9 cellular contexts compared by ENCODE assay signal in the genomic region with DNA sequence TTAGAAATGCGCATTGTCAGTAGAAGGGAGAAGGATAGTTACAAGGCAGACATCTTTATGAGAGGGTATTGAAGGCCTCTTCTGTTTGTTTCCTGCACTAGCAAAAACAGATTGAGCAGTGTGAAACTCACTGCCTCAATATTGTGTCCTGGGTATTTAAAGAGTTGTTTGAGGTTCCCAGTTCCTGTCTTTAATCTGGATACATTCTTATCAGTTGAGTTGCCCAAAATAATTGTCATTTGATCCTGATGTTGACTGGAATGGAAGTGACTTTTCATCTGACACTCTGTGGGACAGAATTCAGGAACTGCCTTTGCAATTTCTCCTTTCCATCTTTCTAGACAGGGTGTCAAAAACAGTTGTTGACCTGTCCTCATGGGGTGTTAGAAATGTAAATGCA. TPM values are rescaled to one million over a fixed set of nuclear protein-coding genes. Genes with fewer than 3 reads are reported as not detected.
DNase-seq lines count a peak whose midpoint lies in the region; ATAC-seq, FAIRE-seq and TF ChIP-seq lines count a peak whose summit lies in the region.
"Had no signal": no experiment of that assay in that cellular context is flagged by ENCODE, and none has a peak within 500 bp of the region (broad histone marks: within the 10 kb centered on the region; RNA-seq: fewer than 3 reads in every experiment).

No MANE protein-coding gene starts in this region.

- no peak overlapping the region for H3K4ac ChIP-seq in H1 (replicated peaks; ENCODE audit: insufficient read length, low read depth, low read length)

- H3K27ac Mint-ChIP-seq in CD14-positive monocyte (peak overlapping the region; percentile 37 to 99 (median 90)), osteocyte (ENCODE audit: unreplicated experiment) (peak overlapping the region; percentile 97)

- no peak overlapping the region for H3K18ac ChIP-seq in H1 (ENCODE audit: extremely low read depth, low read length)

- TF ChIP-seq CTCF in CD14-positive monocyte (IDR thresholded peaks at IDR 0.05) (no peak), H1 (IDR thresholded peaks at IDR 0.05; ENCODE audit: control extremely low read depth in 1 of 3, insufficient read depth in 1 of 3, low read depth in 1 of 3, low read length in 3 of 3) (no peak), osteocyte (IDR thresholded peaks at IDR 0.05) (no peak)

- H3K27me3 Mint-ChIP-seq in CD14-positive monocyte (ENCODE audit: low read depth in 3 of 3) (peaks cover 0 to 2% (median 0%) of the 10 kb centered on the region in 3 donors), osteocyte (ENCODE audit: unreplicated experiment) (no peaks in the 10 kb centered on the region)

- peaks cover 32% of the 10 kb centered on the region for H3K36me3 ChIP-seq in MG63
- H3K36me3 ChIP-seq in H1 (ENCODE audit: control insufficient read depth in 2 of 4, insufficient read depth in 4 of 4, low read length in 3 of 4) = peaks cover 0 to 6% (median 3%) of the 10 kb centered on the region in 4 experiments; a peak in 3 of 8 replicates

- no peak overlapping the region for H3K14ac ChIP-seq in H1 (ENCODE audit: insufficient read length)

- H4K20me1 ChIP-seq in H1 (replicated peaks in 1 of 2; ENCODE audit: control insufficient read depth in 1 of 2, insufficient read depth in 2 of 2, low read length in 2 of 2) = peaks cover 0 to 6% of the 10 kb centered on the region in 2 experiments

- H3K27me3 ChIP-seq in MG63 (no peaks in the 10 kb centered on the region), H1 (replicated peaks in 1 of 4; ENCODE audit: control insufficient read depth in 3 of 4, extremely low read depth in 1 of 4, insufficient read depth in 3 of 4, low read length in 3 of 4) (no peaks in the 10 kb centered on the region)

- peaks cover 50% of the 10 kb centered on the region for H3K4me1 Mint-ChIP-seq in CD14-positive monocyte
- H3K4me1 Mint-ChIP-seq in osteocyte (ENCODE audit: unreplicated experiment) = peaks cover 42% of the 10 kb centered on the region

- intact Hi-C loops in CD14-positive monocyte (cut with micrococcal nuclease) = loop anchor here in 1 of 2 donors (5.0 kb wide), 1 partner anchor 33 kb away; no protein-coding TSS in a partner anchor

- H3K9me3 Mint-ChIP-seq in CD14-positive monocyte (peaks cover 0 to 3% (median 0%) of the 10 kb centered on the region in 7 donors), osteocyte (ENCODE audit: unreplicated experiment) (no peaks in the 10 kb centered on the region)

- CTCF ChIA-PET in H1 (lab: Charles Lee; ENCODE audit: partially characterized antibody) = interaction anchor here (1.0 to 2.4 kb wide), 7 partner anchors 9 to 306 kb away, joined by 3 to 11 read pairs (median 5); partner anchors contain the start of gene CAVIN1

- H2BK5ac ChIP-seq in H1 (ENCODE audit: low read depth, low read length) = no peak overlapping the region

- no peaks in the 10 kb centered on the region for H3K79me1 ChIP-seq in H1 (ENCODE audit: low read depth, low read length)

- TF ChIP-seq EP300 in H1 (IDR thresholded peaks at IDR 0.05; ENCODE audit: borderline replicate concordance in 1 of 2, low read depth in 2 of 2, low read length in 2 of 2) = no peak

- no peak overlapping the region for H4K8ac ChIP-seq in H1 (ENCODE audit: extremely low read depth, insufficient read depth, low read length)

- no peak for FAIRE-seq in H1 (lab: Jason Lieb, UNC)

- ATAC-seq in HG03175 (IDR thresholded peaks at IDR 0.05; ENCODE audit: unreplicated experiment) = no peak

- peaks cover 0 to 17% of the 10 kb centered on the region in 2 experiments; a peak in 2 of 4 replicates for H3K79me2 ChIP-seq in H1 (ENCODE audit: control insufficient read depth in 1 of 2, insufficient read depth in 2 of 2, low read length in 2 of 2)

- no peak overlapping the region for H3K23ac ChIP-seq in H1 (ENCODE audit: insufficient read length)

- H2AK5ac ChIP-seq in H1 (ENCODE audit: low read depth, low read length) = no peak overlapping the region

- no peak overlapping the region for H4K91ac ChIP-seq in H1 (replicated peaks; ENCODE audit: insufficient read length, low read length)

- H2BK120ac ChIP-seq in H1 (replicated peaks; ENCODE audit: low read depth, low read length) = no peak overlapping the region

- no peak overlapping the region for H2BK12ac ChIP-seq in H1 (ENCODE audit: low read depth, low read length)

- H3K56ac ChIP-seq in H1 (replicated peaks; ENCODE audit: insufficient read length, low read depth, low read length) = no peak overlapping the region

- no peak for DNase-seq in CD14-positive monocyte (ENCODE audit: low spot score)
- no peak for DNase-seq in MG63
- no peak for DNase-seq in H1 (ENCODE audit: low read depth in 1 of 2, low spot score in 2 of 2)
- no peak for DNase-seq in osteocyte (ENCODE audit: extremely low spot score, unreplicated experiment)
- no peak for DNase-seq in NCI-H2171 treated with DMSO at 0.1 percent for 48 hours (lab: John Stamatoyannopoulos, UW)
- DNase-seq in NCI-H524 treated with DMSO at 0.1 percent for 48 hours (lab: John Stamatoyannopoulos, UW) = no peak
- DNase-seq in HUDEP-2 (lab: John Stamatoyannopoulos, UW; ENCODE audit: unreplicated experiment in 76 of 76) = no peak
- DNase-seq: activated CD4-positive, alpha-beta T cell treated with anti-CD3 and anti-CD28 coated beads, Interleukin-2, amount 50 U/mL, for 1 hour had no signal

- 100% methylated on average over 1 of the region's 1 CpG; no CpG with 5 or more reads in 1 of the 2 experiments for WGBS in H1 (ENCODE audit: extremely low coverage in 1 of 2, insufficient coverage in 1 of 2, insufficient read length in 1 of 2, insufficient replicate concordance in 2 of 2, low coverage in 1 of 2, low lambda C conversion rate in 2 of 2, missing lambda C conversion rate in 1 of 2), 2 experiments

- H3K4me3 Mint-ChIP-seq in CD14-positive monocyte (peak overlapping the region; percentile 97 to 98), osteocyte (ENCODE audit: unreplicated experiment) (peak overlapping the region; percentile 94)

- TF ChIP-seq POLR2A in H1 (IDR thresholded peaks at IDR 0.05; ENCODE audit: control extremely low read depth in 1 of 2, low read depth in 2 of 2, low read length in 2 of 2) = no peak

- no peak overlapping the region for H3K27ac ChIP-seq in H1 (ENCODE audit: low read depth, low read length)

- H2AFZ ChIP-seq in H1 (ENCODE audit: low read length) = no peak overlapping the region

- no peak overlapping the region for H3K9ac ChIP-seq in H1 (replicated peaks in 1 of 4; ENCODE audit: extremely low read depth in 1 of 4, low read depth in 3 of 4, low read length in 3 of 4)

- no peak overlapping the region for H2BK15ac ChIP-seq in H1 (ENCODE audit: low read length)

- peak overlapping the region; percentile 76 for H3K4me3 ChIP-seq in MG63
- no peak overlapping the region for H3K4me3 ChIP-seq in H1 (ENCODE audit: extremely low read depth in 1 of 4, insufficient read depth in 2 of 4, low read depth in 3 of 4, low read length in 4 of 4)

- no peak for TF ChIP-seq RAD21 in H1 (IDR thresholded peaks at IDR 0.05 in 1 of 2, conservative IDR thresholded peaks at IDR 0.05 in 1 of 2; ENCODE audit: low read depth in 2 of 2, low read length in 2 of 2)

- H3K4me2 ChIP-seq in H1 (ENCODE audit: insufficient read depth in 1 of 2, low read depth in 2 of 2, low read length in 2 of 2) = peak overlapping the region; percentile 41 to 74; a peak in 1 of 4 replicates

- peaks cover 41 to 49% of the 10 kb centered on the region in 2 donors for H3K36me3 Mint-ChIP-seq in CD14-positive monocyte
- no peaks in the 10 kb centered on the region for H3K36me3 Mint-ChIP-seq in osteocyte (ENCODE audit: unreplicated experiment)

- H3K9me3 ChIP-seq in MG63 (no peaks in the 10 kb centered on the region), H1 (ENCODE audit: insufficient read depth in 2 of 2, low read depth in 1 of 2, low read length in 1 of 2) (no peaks in the 10 kb centered on the region)

- POLR2A ChIA-PET in H1 (lab: Charles Lee; ENCODE audit: partially characterized antibody) = interaction anchor here (1.2 kb wide), 1 partner anchor 25 kb away, joined by 4 read pairs; no protein-coding TSS in a partner anchor

- H2BK20ac ChIP-seq in H1 (ENCODE audit: low read length) = no peak overlapping the region

- no peak overlapping the region for H4K5ac ChIP-seq in H1 (ENCODE audit: insufficient read length, low read depth, low read length)

- peaks cover 2% of the 10 kb centered on the region for H3K23me2 ChIP-seq in H1 (ENCODE audit: low read depth, low read length)

- peaks cover 0 to 8% (median 4%) of the 10 kb centered on the region in 4 experiments; a peak in 3 of 7 replicates for H3K4me1 ChIP-seq in H1 (replicated peaks in 1 of 4; ENCODE audit: control insufficient read depth in 3 of 4, insufficient read depth in 4 of 4, low read length in 3 of 4)

TF ChIP-seq in H1, 55 proteins besides CTCF, POLR2A, EP300 and RAD21 (continues in another document):
- TF ChIP-seq KDM4A (IDR thresholded peaks at IDR 0.05; ENCODE audit: low read depth, low read length, severe bottlenecking) = no peak
- no peak for TF ChIP-seq GABPA (IDR thresholded peaks at IDR 0.05; ENCODE audit: borderline replicate concordance, insufficient read depth, low read length)
- TF ChIP-seq POLR2AphosphoS5 (IDR thresholded peaks at IDR 0.05; ENCODE audit: low read depth, low read length) = no peak

RNA-seq across cellular contexts. Expression of gene ATP6V0A1, which starts 1.7 kb away (rescaled TPM):
- polyA plus RNA-seq in CD14-positive monocyte (10 to 100 TPM; 36.1 to 55.1 TPM), H1 (2011; rRNA removed) (63.4 and 77.4 TPM in 2 replicates)
- 15.9 and 28.0 TPM in 2 replicates for total RNA-seq in MG63 (2014; rRNA removed; shearing (Covaris generic); ENCODE audit: low replicate concordance)
- total RNA-seq in H1 (2021; fragmentation: NEBNext Ultra II Directional; extraction: Animal tissue kit (Norgen Biotek cat#: 25700)) = 55.3 and 57.3 TPM in 2 replicates
- polyA plus RNA-seq in H1 (2011; cell fraction: cytosol; rRNA removed) = 46.8 TPM
- polyA plus RNA-seq in H1 (2011; cell fraction: nucleus; rRNA removed) = 157 TPM
- polyA plus RNA-seq in H1 (2012, experiment 1 of 2) = 38.3 to 56.3 TPM (median 50.1 TPM) in 4 replicates
- polyA plus RNA-seq in H1 (2012, experiment 2 of 2) = 35.9 TPM
- 56.4 TPM for polyA plus RNA-seq in H1 (2013, experiment 1 of 2)
- polyA plus RNA-seq in H1 (2013, experiment 2 of 2) = 50.9 TPM
- 135 and 172 TPM in 2 replicates for polyA minus RNA-seq in H1 (2011; rRNA and poly(A)+ RNA removed)
- 33.5 TPM for polyA minus RNA-seq in H1 (2011; cell fraction: cytosol; rRNA and poly(A)+ RNA removed)
- polyA minus RNA-seq in H1 (2011; cell fraction: nucleus; rRNA and poly(A)+ RNA removed) = 90.2 TPM
- 63.2 and 67.1 TPM in 2 replicates for total RNA-seq in osteocyte

RNA-seq across cellular contexts. Expression of gene CAVIN1, which starts 37.3 kb away (rescaled TPM):
- polyA plus RNA-seq in CD14-positive monocyte (not detected), H1 (2011; rRNA removed) (16.2 and 22.6 TPM in 2 replicates)
- total RNA-seq in MG63 (2014; rRNA removed; shearing (Covaris generic); ENCODE audit: low replicate concordance) = 799 and 958 TPM in 2 replicates
- total RNA-seq in H1 (2021; fragmentation: NEBNext Ultra II Directional; extraction: Animal tissue kit (Norgen Biotek cat#: 25700)) = 41.6 and 43.5 TPM in 2 replicates
- 25.9 TPM for polyA plus RNA-seq in H1 (2011; cell fraction: cytosol; rRNA removed)
- polyA plus RNA-seq in H1 (2011; cell fraction: nucleus; rRNA removed) = 16.1 TPM
- 28.3 to 38.2 TPM (median 33.3 TPM) in 4 replicates for polyA plus RNA-seq in H1 (2012, experiment 1 of 2)
- polyA plus RNA-seq in H1 (2012, experiment 2 of 2) = 30.3 TPM
- 17.7 TPM for polyA plus RNA-seq in H1 (2013, experiment 1 of 2)
- polyA plus RNA-seq in H1 (2013, experiment 2 of 2) = 18.4 TPM
- polyA minus RNA-seq in H1 (2011; rRNA and poly(A)+ RNA removed) = 8.8 and 10.6 TPM in 2 replicates
- polyA minus RNA-seq in H1 (2011; cell fraction: cytosol; rRNA and poly(A)+ RNA removed) = 22.9 TPM
- 6.8 TPM for polyA minus RNA-seq in H1 (2011; cell fraction: nucleus; rRNA and poly(A)+ RNA removed)
- 487 and 510 TPM in 2 replicates for total RNA-seq in osteocyte

Comparison
In these comparisons a context has a peak if more than half of its experiments do, and no peak if none do; other contexts are left out.
1. RNA of gene CAVIN1, which starts 37.3 kb away (total RNA-seq): 799 to 958 TPM in MG63 and 487 to 510 TPM in osteocyte; 41.6 to 43.5 TPM in H1; every median in the first group is over 10 times any median in the second.